8 cellular contexts compared by ENCODE assay signal in genomic region chr10:110224992-110225391, GRCh38. TPM values are rescaled to one million over a fixed set of nuclear protein-coding genes. Genes with fewer than 3 reads are reported as not detected.
DNase-seq lines count a peak whose midpoint lies in the region; ATAC-seq and TF ChIP-seq lines count a peak whose summit lies in the region.

No MANE protein-coding gene starts in this region.

- H3K27ac Mint-ChIP-seq in memory B cell (peak overlapping the region; percentile 91), type B pancreatic cell (peak overlapping the region; percentile 97)

- no peak for ATAC-seq in heart right ventricle
- no peak for ATAC-seq in left cardiac atrium
- no peak for ATAC-seq in memory B cell (ENCODE audit: low read depth)

- H3K36me3 ChIP-seq in heart right ventricle = peaks cover 0 to 21% (median 0%) of the 10 kb centered on the region in 9 donors
- no peaks in the 10 kb centered on the region for H3K36me3 ChIP-seq in adipocyte (ENCODE audit: control insufficient read depth, insufficient read depth, low read length, severe bottlenecking)

- H3K4me3 Mint-ChIP-seq in memory B cell (peak overlapping the region; percentile 77), type B pancreatic cell (peak overlapping the region; percentile 92)

- WGBS in heart right ventricle, 2 donors = 72 to 78% methylated on average over 9 of the region's 9 CpGs

- H3K4me3 ChIP-seq in heart right ventricle (peak overlapping the region in 9 of 10 donors; percentile 64 to 99 (median 81)), adipocyte (ENCODE audit: low read length) (peak overlapping the region; percentile 88)

- no peak for TF ChIP-seq CTCF in heart right ventricle (IDR thresholded peaks at IDR 0.05)
- no peak for TF ChIP-seq CTCF in type B pancreatic cell (conservative IDR thresholded peaks at IDR 0.05)

- peak overlapping the region; percentile 85 for H3K9ac ChIP-seq in adipocyte (ENCODE audit: low read length)

- H3K27ac ChIP-seq in heart right ventricle = peak overlapping the region; percentile 59 to 93 (median 88)

- peaks cover 17% of the 10 kb centered on the region for H3K4me1 Mint-ChIP-seq in memory B cell
- peaks cover 35% of the 10 kb centered on the region for H3K4me1 Mint-ChIP-seq in type B pancreatic cell (ENCODE audit: unreplicated experiment)

- no peaks in the 10 kb centered on the region for H3K27me3 ChIP-seq in heart right ventricle
- H3K27me3 ChIP-seq in adipocyte (replicated peaks; ENCODE audit: control insufficient read depth, insufficient read depth, low read length) = no peaks in the 10 kb centered on the region

- H3K4me1 ChIP-seq in heart right ventricle (peaks cover 7 to 68% (median 55%) of the 10 kb centered on the region in 9 donors), adipocyte (ENCODE audit: control insufficient read depth, insufficient read depth, low read length) (peaks cover 15% of the 10 kb centered on the region)

- H3K9me3 Mint-ChIP-seq in memory B cell (no peaks in the 10 kb centered on the region), type B pancreatic cell (no peaks in the 10 kb centered on the region)

- no peaks in the 10 kb centered on the region for H3K9me3 ChIP-seq in heart right ventricle
- H3K9me3 ChIP-seq in adipocyte (ENCODE audit: control insufficient read depth, low read length) = no peaks in the 10 kb centered on the region

- DNase-seq in heart right ventricle (no peak), left cardiac atrium (no peak), adipocyte (ENCODE audit: low read depth) (no peak), memory B cell (ENCODE audit: low spot score in 2 of 2) (no peak), type B pancreatic cell (ENCODE audit: extremely low spot score, unreplicated experiment) (no peak), SIG-M5 (lab: John Stamatoyannopoulos, UW) (no peak), GDM1 (lab: John Stamatoyannopoulos, UW) (no peak), COR-L47 (lab: John Stamatoyannopoulos, UW) (no peak)

- H3K27me3 Mint-ChIP-seq in memory B cell = peaks cover 2% of the 10 kb centered on the region
- H3K27me3 Mint-ChIP-seq in type B pancreatic cell = no peaks in the 10 kb centered on the region

- intact Hi-C loops in heart right ventricle (cut with DNase I) (loop anchor here in 8 of 10 donors (2.0 to 10.0 kb wide), 7 partner anchors 14 to 340 kb away; partner anchors contain the start of gene ADD3 (in 2 of the 8)), left cardiac atrium (cut with DNase I) (loop anchor here (5.0 kb wide), 4 partner anchors 42 to 88 kb away; no protein-coding TSS in a partner anchor)

- H3K36me3 Mint-ChIP-seq in memory B cell (no peaks in the 10 kb centered on the region), type B pancreatic cell (peaks cover under 1% of the 10 kb centered on the region)

RNA-seq across cellular contexts. Expression of gene MXI1, which starts 17.6 kb away (rescaled TPM):
- 100 to 1,000 TPM in 1 of 10 donors, 10 to 100 TPM in 9; 48.7 to 100 (median 63.3) TPM for total RNA-seq in heart right ventricle
- 10 to 100 TPM; 27.3 to 30.4 TPM for polyA plus RNA-seq in heart right ventricle
- total RNA-seq in left cardiac atrium = 10 to 100 TPM; 38.7 to 43.0 TPM
- total RNA-seq in type B pancreatic cell (ENCODE audit: low replicate concordance) = 17.8 and 34.7 TPM in 2 replicates
